ENCODE assay signal across 8 cellular contexts in the genomic region with DNA sequence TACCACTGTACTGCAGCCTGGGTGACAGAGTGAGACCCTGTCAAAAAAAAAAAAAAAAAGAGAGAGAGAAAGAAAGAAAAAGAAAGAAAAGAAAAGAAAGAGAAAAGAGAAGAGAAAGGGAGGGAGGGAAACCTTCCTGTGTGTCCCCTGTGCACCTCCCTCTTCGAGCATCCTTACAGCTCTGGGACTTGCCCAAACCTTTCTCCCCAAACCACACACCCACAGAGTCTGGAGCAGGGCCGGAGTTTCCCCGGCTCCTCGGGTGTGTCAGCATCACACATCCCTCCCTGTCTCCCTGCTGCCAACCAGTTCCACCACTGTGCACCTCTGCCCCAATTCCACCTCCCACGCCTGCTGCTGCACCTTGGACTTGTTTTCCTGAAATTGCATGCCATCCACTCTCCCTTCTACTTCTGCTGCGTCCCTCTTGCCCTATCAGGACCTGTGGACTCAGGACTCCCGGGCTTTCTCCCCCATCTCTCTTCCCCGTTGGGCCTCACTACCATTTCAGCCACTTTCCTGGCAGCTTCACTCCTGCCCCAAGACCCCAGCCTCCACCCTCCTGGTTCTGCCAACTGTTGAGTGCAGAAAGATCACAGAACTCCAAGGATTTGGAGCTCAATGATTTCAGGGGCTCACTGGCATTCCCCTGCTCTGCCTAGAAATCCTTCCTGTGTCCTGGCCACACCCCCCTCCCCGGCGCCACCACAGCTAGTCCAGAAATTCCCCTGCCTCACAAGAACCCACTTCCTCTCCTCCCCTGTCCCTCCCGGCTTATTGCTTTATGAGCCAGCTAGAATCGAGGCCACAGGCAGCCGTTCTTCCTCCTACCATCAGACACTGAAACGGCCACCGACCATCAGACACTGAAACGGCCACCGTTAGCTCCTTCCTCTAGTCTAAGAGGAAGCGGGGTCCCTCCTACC. TPM values are rescaled to one million over a fixed set of nuclear protein-coding genes. Genes with fewer than 3 reads are reported as not detected.
DNase-seq lines count a peak whose midpoint lies in the region; ATAC-seq, FAIRE-seq and TF ChIP-seq lines count a peak whose summit lies in the region.
"Had no signal": no experiment of that assay in that cellular context is flagged by ENCODE, and none has a peak within 500 bp of the region (broad histone marks: within the 10 kb centered on the region; RNA-seq: fewer than 3 reads in every experiment).

No MANE protein-coding gene starts in this region.

- H3K4me1 ChIP-seq in Peyer's patch (peaks cover 0 to 53% (median 9%) of the 10 kb centered on the region in 4 donors), mucosa of descending colon (ENCODE audit: low read depth) (peaks cover 56% of the 10 kb centered on the region)

- peak; percentile 92 for FAIRE-seq in bronchial epithelial cell (lab: Jason Lieb, UNC)

- ATAC-seq in mucosa of descending colon = peak; percentile 73
- ATAC-seq in HG03457 (IDR thresholded peaks at IDR 0.05; ENCODE audit: unreplicated experiment) = no peak
- no peak for ATAC-seq in HG03097 (IDR thresholded peaks at IDR 0.05; ENCODE audit: low FRiP score, unreplicated experiment)

- peak in 1 of 2 donors; percentile 47 for TF ChIP-seq POLR2A in Peyer's patch (IDR thresholded peaks at IDR 0.05)

- intact Hi-C loops in mucosa of descending colon (cut with DNase I, micrococcal nuclease) = no loop called here

- H3K27me3 ChIP-seq in Peyer's patch = no peaks in the 10 kb centered on the region
- H3K27me3 ChIP-seq in bronchial epithelial cell (ENCODE audit: control insufficient read depth, insufficient read depth, low read length) = no peaks in the 10 kb centered on the region
- H3K27me3 ChIP-seq: ovary had no signal

- DNase-seq in GM20000 (ENCODE audit: low spot score) (peak; percentile 70), Peyer's patch (peak; percentile 62 to 84 (median 84)), bronchial epithelial cell (ENCODE audit: low read depth) (peak; percentile 90), mucosa of descending colon (peak; percentile 88 to 90 (median 89)), DMS 273 treated with DMSO at 0.1 percent for 48 hours (lab: John Stamatoyannopoulos, UW) (no peak)

- peak overlapping the region; percentile 41 to 92 (median 67) for H3K27ac ChIP-seq in Peyer's patch
- H3K27ac ChIP-seq: ovary had no signal

- H3K9me3 ChIP-seq in Peyer's patch = no peaks in the 10 kb centered on the region
- H3K9me3 ChIP-seq in mucosa of descending colon = no peaks in the 10 kb centered on the region
- H3K9me3 ChIP-seq: ovary had no signal

- peaks cover 0 to 7% (median 0%) of the 10 kb centered on the region in 3 donors for H3K36me3 ChIP-seq in Peyer's patch
- H3K36me3 ChIP-seq in bronchial epithelial cell (ENCODE audit: control insufficient read depth, insufficient read depth, low read length) = peaks cover 1% of the 10 kb centered on the region
- no peaks in the 10 kb centered on the region for H3K36me3 ChIP-seq in mucosa of descending colon (ENCODE audit: low read depth)
- H3K36me3 ChIP-seq: ovary had no signal

- H3K4me3 ChIP-seq in Peyer's patch (peak overlapping the region in 1 of 4 donors; percentile 8), bronchial epithelial cell (ENCODE audit: low read depth, low read length) (no peak overlapping the region), mucosa of descending colon (no peak overlapping the region)
- H3K4me3 ChIP-seq: ovary had no signal

- TF ChIP-seq CTCF in GM20000 (IDR thresholded peaks at IDR 0.05; ENCODE audit: extremely low read depth, missing control alignments) = no peak
- TF ChIP-seq CTCF in Peyer's patch (IDR thresholded peaks at IDR 0.05) = no peak
- no peak for TF ChIP-seq CTCF in bronchial epithelial cell (IDR thresholded peaks at IDR 0.05; ENCODE audit: insufficient read depth, low read length, severe bottlenecking)
- TF ChIP-seq CTCF in mucosa of descending colon (IDR thresholded peaks at IDR 0.05) = no peak

RNA-seq across cellular contexts. Expression of gene CDK3, which starts 3.7 kb away (rescaled TPM):
- total RNA-seq in Peyer's patch = 10 to 100 TPM; 11.7 to 38.7 (median 23.5) TPM
- total RNA-seq in bronchial epithelial cell = 0.64 and 1.3 TPM in 2 replicates
- 10 to 100 TPM in 2 of 3 donors, 1 to 10 TPM in 1; 7.9 to 16.8 (median 12.5) TPM for total RNA-seq in mucosa of descending colon

RNA-seq across cellular contexts. Expression of gene TEN1, which starts 17.9 kb away (rescaled TPM):
- total RNA-seq in Peyer's patch = 10 to 100 TPM in 3 of 4 donors, not detected in 1; 15.2 to 95.1 (median 27.9) TPM
- total RNA-seq in bronchial epithelial cell = 19.6 and 24.5 TPM in 2 replicates
- total RNA-seq in mucosa of descending colon = 10 to 100 TPM; 16.1 to 36.4 (median 23.1) TPM

RNA-seq across cellular contexts. Expression of gene ACOX1, which starts 18.0 kb away (rescaled TPM):
- total RNA-seq in Peyer's patch (100 to 1,000 TPM in 3 of 4 donors, 10 to 100 TPM in 1; 26.4 to 268 (median 193) TPM), bronchial epithelial cell (39.8 and 49.5 TPM in 2 replicates), mucosa of descending colon (100 to 1,000 TPM; 128 to 272 (median 154) TPM)

RNA-seq across cellular contexts. Expression of gene EVPL, which starts 30.2 kb away (rescaled TPM):
- total RNA-seq in Peyer's patch = 10 to 100 TPM; 26.4 to 87.8 (median 55.0) TPM
- 27.1 and 93.3 TPM in 2 replicates for total RNA-seq in bronchial epithelial cell
- total RNA-seq in mucosa of descending colon = 10 to 100 TPM; 13.3 to 22.6 (median 16.3) TPM

RNA-seq across cellular contexts. Expression of gene FBF1, which starts 56.1 kb away (rescaled TPM):
- total RNA-seq in Peyer's patch = 10 to 100 TPM in 3 of 4 donors, 1 to 10 TPM in 1; 7.2 to 47.0 (median 25.0) TPM
- total RNA-seq in bronchial epithelial cell = 10.5 and 16.0 TPM in 2 replicates
- 10 to 100 TPM in 1 of 3 donors, 1 to 10 TPM in 2; 5.2 to 13.6 (median 5.5) TPM for total RNA-seq in mucosa of descending colon
